Comparison of ENCODE assay signal across 7 cellular contexts in genomic region chr3:101902041-101902440, GRCh38. TPM values are rescaled to one million over a fixed set of nuclear protein-coding genes. Genes with fewer than 3 reads are reported as not detected.
DNase-seq lines count a peak whose midpoint lies in the region; ATAC-seq and TF ChIP-seq lines count a peak whose summit lies in the region.

No MANE protein-coding gene starts in this region.

- H3K27me3 Mint-ChIP-seq in activated naive CD8-positive, alpha-beta T cell treated with anti-CD3 and anti-CD28 coated beads for 36 hours = no peaks in the 10 kb centered on the region
- H3K27me3 Mint-ChIP-seq in endothelial cell (ENCODE audit: unreplicated experiment) = peaks cover 6% of the 10 kb centered on the region

- H2AFZ ChIP-seq in osteoblast (ENCODE audit: low read length) = no peak overlapping the region

- H3K79me2 ChIP-seq in osteoblast (ENCODE audit: insufficient read depth, low read length) = no peaks in the 10 kb centered on the region

- H3K9me3 ChIP-seq in osteoblast (ENCODE audit: low read depth, low read length) = no peaks in the 10 kb centered on the region

- H4K20me1 ChIP-seq in osteoblast (ENCODE audit: insufficient read depth, low read length) = no peaks in the 10 kb centered on the region

- H3K9me3 Mint-ChIP-seq in activated naive CD8-positive, alpha-beta T cell treated with anti-CD3 and anti-CD28 coated beads for 36 hours = peaks cover 7% of the 10 kb centered on the region
- H3K9me3 Mint-ChIP-seq in endothelial cell (ENCODE audit: unreplicated experiment) = no peaks in the 10 kb centered on the region

- no peak overlapping the region for H3K4me3 ChIP-seq in osteoblast (ENCODE audit: insufficient read depth, low read length)

- H3K27me3 ChIP-seq in osteoblast (ENCODE audit: insufficient read depth, low read length) = no peaks in the 10 kb centered on the region

- H3K27ac Mint-ChIP-seq in activated naive CD8-positive, alpha-beta T cell treated with anti-CD3 and anti-CD28 coated beads for 36 hours = peak overlapping the region; percentile 27
- H3K27ac Mint-ChIP-seq in endothelial cell (ENCODE audit: unreplicated experiment) = no peak overlapping the region

- no peaks in the 10 kb centered on the region for H3K36me3 Mint-ChIP-seq in activated naive CD8-positive, alpha-beta T cell treated with anti-CD3 and anti-CD28 coated beads for 36 hours
- no peaks in the 10 kb centered on the region for H3K36me3 Mint-ChIP-seq in endothelial cell (ENCODE audit: low read depth, unreplicated experiment)

- H3K27ac ChIP-seq in osteoblast (ENCODE audit: low read depth, low read length) = peak overlapping the region; percentile 74

- H3K4me1 Mint-ChIP-seq in activated naive CD8-positive, alpha-beta T cell treated with anti-CD3 and anti-CD28 coated beads for 36 hours = peaks cover 12% of the 10 kb centered on the region
- H3K4me1 Mint-ChIP-seq in endothelial cell (ENCODE audit: unreplicated experiment) = no peaks in the 10 kb centered on the region

- no peaks in the 10 kb centered on the region for H3K36me3 ChIP-seq in osteoblast (ENCODE audit: insufficient read depth, low read length)

- H3K4me2 ChIP-seq in osteoblast (ENCODE audit: insufficient read depth, low read length) = no peak overlapping the region

- TF ChIP-seq CTCF in osteoblast (IDR thresholded peaks at IDR 0.05; ENCODE audit: extremely low read depth, low read depth, low read length) = no peak
- no peak for TF ChIP-seq CTCF in endothelial cell (IDR thresholded peaks at IDR 0.05; ENCODE audit: unreplicated experiment)

- DNase-seq in activated naive CD8-positive, alpha-beta T cell treated with anti-CD3 and anti-CD28 coated beads for 36 hours = no peak
- DNase-seq in osteoblast (ENCODE audit: insufficient read length, low spot score, missing footprints) (peak; percentile 83), COLO668 (lab: John Stamatoyannopoulos, UW; ENCODE audit: unreplicated experiment) (no peak), NCI-H510A treated with DMSO at 0.1 percent for 48 hours (lab: John Stamatoyannopoulos, UW) (no peak), endothelial cell (ENCODE audit: low spot score) (no peak)

- ATAC-seq in GM18861 (IDR thresholded peaks at IDR 0.05; ENCODE audit: unreplicated experiment) (peak; percentile 46), HG02981 (IDR thresholded peaks at IDR 0.05; ENCODE audit: unreplicated experiment) (peak; percentile 26)

- H3K4me1 ChIP-seq in osteoblast (ENCODE audit: insufficient read depth, low read length) = peaks cover 11% of the 10 kb centered on the region

- H3K4me3 Mint-ChIP-seq in activated naive CD8-positive, alpha-beta T cell treated with anti-CD3 and anti-CD28 coated beads for 36 hours = no peak overlapping the region
- H3K4me3 Mint-ChIP-seq in endothelial cell (ENCODE audit: unreplicated experiment) = no peak overlapping the region

RNA-seq across cellular contexts. Expression of gene NFKBIZ, which starts 52.7 kb away (rescaled TPM):
- total RNA-seq in activated naive CD8-positive, alpha-beta T cell treated with anti-CD3 and anti-CD28 coated beads for 36 hours = 10 to 100 TPM; 57.7 to 58.8 TPM
- 51.9 and 55.0 TPM in 2 replicates for total RNA-seq in osteoblast
- total RNA-seq in endothelial cell (ENCODE audit: unreplicated experiment) = 20.5 TPM
